In the genomic region with DNA sequence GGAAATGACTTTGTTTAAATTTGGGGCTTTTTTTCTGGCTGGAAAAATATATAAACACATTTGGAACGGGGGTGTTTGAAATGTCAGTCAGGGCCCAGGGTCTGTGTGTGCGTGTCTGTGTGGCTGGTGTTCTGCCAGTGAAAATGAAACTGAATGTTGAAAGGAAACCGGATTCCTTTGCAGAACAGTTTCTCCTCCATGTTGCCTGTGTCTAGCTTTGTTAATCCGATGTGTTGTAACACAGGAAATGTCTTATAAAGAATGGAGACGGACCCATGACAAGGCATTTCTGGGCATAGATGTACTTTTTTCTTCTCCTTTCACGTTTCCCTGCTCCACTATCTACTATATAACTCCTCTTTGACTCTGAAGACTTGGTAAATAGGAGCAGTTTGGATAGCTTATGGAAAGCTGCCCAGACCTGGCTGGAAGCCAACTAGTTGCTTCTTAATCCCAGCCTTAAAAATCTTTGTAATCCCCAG, we compare ENCODE assay signal across 8 cellular contexts. TPM values are rescaled to one million over a fixed set of nuclear protein-coding genes. Genes with fewer than 3 reads are reported as not detected.
DNase-seq lines count a peak whose midpoint lies in the region; ATAC-seq and TF ChIP-seq lines count a peak whose summit lies in the region.

No MANE protein-coding gene starts in this region.

- peak overlapping the region; percentile 34 for H3K27ac ChIP-seq in CD8-positive, alpha-beta T cell (ENCODE audit: low read depth, low read length)
- peak overlapping the region; percentile 78 for H3K27ac ChIP-seq in VCaP

- POLR2A ChIA-PET in CD8-positive, alpha-beta T cell (lab: Charles Lee) = interaction anchor here (0.6 to 1.1 kb wide), 2 partner anchors 17 to 23 kb away, joined by 3 read pairs; no protein-coding TSS in a partner anchor

- H3K27me3 Mint-ChIP-seq in CD8-positive, alpha-beta T cell (ENCODE audit: low read depth) = no peaks in the 10 kb centered on the region
- no peaks in the 10 kb centered on the region for H3K27me3 Mint-ChIP-seq in chondrocyte (ENCODE audit: low read depth)
- H3K27me3 Mint-ChIP-seq in stimulated activated naive CD8-positive, alpha-beta T cell treated with anti-CD3 and anti-CD28 coated beads, Interleukin-15, amount 100 ng/mL, for 72 hours = no peaks in the 10 kb centered on the region

- CTCF ChIA-PET in CD8-positive, alpha-beta T cell (lab: Charles Lee) = interaction anchor here (0.7 to 2.3 kb wide), 7 partner anchors 10 to 208 kb away, joined by 3 to 9 read pairs (median 4); a partner anchor contains a TSS

- TF ChIP-seq CTCF in CD8-positive, alpha-beta T cell (IDR thresholded peaks at IDR 0.05) = no peak
- TF ChIP-seq CTCF in VCaP (conservative IDR thresholded peaks at IDR 0.05) (no peak), chondrocyte (IDR thresholded peaks at IDR 0.05) (no peak)

- H3K4me3 ChIP-seq in CD8-positive, alpha-beta T cell (ENCODE audit: low read depth, low read length) = peak overlapping the region; percentile 23

- H3K9me3 ChIP-seq in CD8-positive, alpha-beta T cell (ENCODE audit: low read length) = no peaks in the 10 kb centered on the region

- H3K27me3 ChIP-seq in CD8-positive, alpha-beta T cell (ENCODE audit: insufficient read depth, low read length) = no peaks in the 10 kb centered on the region

- intact Hi-C loops in CD8-positive, alpha-beta T cell (cut with DNase I, micrococcal nuclease) = loop anchor here (5.0 to 10.0 kb wide), 2 partner anchors 70 to 433 kb away; no protein-coding TSS in a partner anchor

- H3K4me3 Mint-ChIP-seq in CD8-positive, alpha-beta T cell = peak overlapping the region; percentile 80
- peak overlapping the region; percentile 60 for H3K4me3 Mint-ChIP-seq in chondrocyte (ENCODE audit: unreplicated experiment)
- H3K4me3 Mint-ChIP-seq in stimulated activated naive CD8-positive, alpha-beta T cell treated with anti-CD3 and anti-CD28 coated beads, Interleukin-15, amount 100 ng/mL, for 72 hours = peak overlapping the region; percentile 73 to 99

- H3K9me3 Mint-ChIP-seq in CD8-positive, alpha-beta T cell = no peaks in the 10 kb centered on the region
- peaks cover 3% of the 10 kb centered on the region for H3K9me3 Mint-ChIP-seq in chondrocyte (ENCODE audit: low read depth)
- H3K9me3 Mint-ChIP-seq in stimulated activated naive CD8-positive, alpha-beta T cell treated with anti-CD3 and anti-CD28 coated beads, Interleukin-15, amount 100 ng/mL, for 72 hours = peaks cover 6 to 11% of the 10 kb centered on the region in 2 donors

- peak in 6 of 7 experiments; percentile 7 to 57 (median 42) for DNase-seq in CD8-positive, alpha-beta T cell
- DNase-seq in chondrocyte (ENCODE audit: low spot score) (no peak), midbrain (lab: John Stamatoyannopoulos, UW) (peak; percentile 32), NCI-H1048 (lab: John Stamatoyannopoulos, UW) (no peak)
- DNase-seq in stimulated activated naive CD8-positive, alpha-beta T cell treated with anti-CD3 and anti-CD28 coated beads, Interleukin-15, amount 100 ng/mL, for 72 hours = peak; percentile 41 to 67

- H3K36me3 ChIP-seq in CD8-positive, alpha-beta T cell (ENCODE audit: insufficient read depth, low read length) = no peaks in the 10 kb centered on the region

- ATAC-seq in CD8-positive, alpha-beta T cell = peak; percentile 72
- ATAC-seq in GM19397 (IDR thresholded peaks at IDR 0.05; ENCODE audit: unreplicated experiment) = peak; percentile 36
- ATAC-seq in HG03575 (IDR thresholded peaks at IDR 0.05; ENCODE audit: extremely low read depth, insufficient number of reproducible peaks, low FRiP score, unreplicated experiment) = peak; percentile 38
- peak; percentile 74 for ATAC-seq in stimulated activated naive CD8-positive, alpha-beta T cell treated with anti-CD3 and anti-CD28 coated beads, Interleukin-15, amount 100 ng/mL, for 72 hours

- H3K4me1 Mint-ChIP-seq in CD8-positive, alpha-beta T cell (ENCODE audit: low read depth) = peaks cover 72% of the 10 kb centered on the region
- peaks cover 59% of the 10 kb centered on the region for H3K4me1 Mint-ChIP-seq in chondrocyte (ENCODE audit: low read depth)
- peaks cover 66% of the 10 kb centered on the region for H3K4me1 Mint-ChIP-seq in stimulated activated naive CD8-positive, alpha-beta T cell treated with anti-CD3 and anti-CD28 coated beads, Interleukin-15, amount 100 ng/mL, for 72 hours

- H3K36me3 Mint-ChIP-seq in CD8-positive, alpha-beta T cell = peaks cover 26% of the 10 kb centered on the region
- no peaks in the 10 kb centered on the region for H3K36me3 Mint-ChIP-seq in chondrocyte (ENCODE audit: low read depth)

- H3K4me1 ChIP-seq in CD8-positive, alpha-beta T cell (ENCODE audit: insufficient read depth, low read length) = peaks cover 34% of the 10 kb centered on the region

- peak overlapping the region; percentile 88 for H3K27ac Mint-ChIP-seq in CD8-positive, alpha-beta T cell
- H3K27ac Mint-ChIP-seq in chondrocyte (ENCODE audit: unreplicated experiment) = peak overlapping the region; percentile 93
- peak overlapping the region; percentile 94 to 95 for H3K27ac Mint-ChIP-seq in stimulated activated naive CD8-positive, alpha-beta T cell treated with anti-CD3 and anti-CD28 coated beads, Interleukin-15, amount 100 ng/mL, for 72 hours

RNA-seq across cellular contexts. Expression of a gene that starts 2.8 kb away (rescaled TPM):
- 10 to 100 TPM; 11.8 to 14.4 TPM for total RNA-seq in CD8-positive, alpha-beta T cell
- total RNA-seq in chondrocyte = 8.9 to 10.9 TPM (median 10.5 TPM) in 3 replicates

RNA-seq across cellular contexts. Expression of a gene that starts 50.4 kb away (rescaled TPM):
- total RNA-seq in CD8-positive, alpha-beta T cell = 10 to 100 TPM; 78.1 to 78.9 TPM
- total RNA-seq in chondrocyte = 49.2 to 51.4 TPM (median 50.9 TPM) in 3 replicates

Comparison
In these comparisons a context has a peak if more than half of its experiments do, and no peak if none do; other contexts are left out.
1. DNase-seq: peak in CD8-positive, alpha-beta T cell (6 of 7), midbrain (single experiment) and stimulated activated naive CD8-positive, alpha-beta T cell treated with anti-CD3 and anti-CD28 coated beads, Interleukin-15, amount 100 ng/mL, for 72 hours (2 of 2); none in chondrocyte (single experiment) and NCI-H1048 (single experiment).
2. Peak in every context shown above with its lines, with median percentiles within 50 percentile points of each other: ATAC-seq, H3K27ac Mint-ChIP-seq and H3K4me3 Mint-ChIP-seq.